Comparison of ENCODE assay signal across 11 cellular contexts in genomic region chr2:231679906-231680283, GRCh38. TPM values are rescaled to one million over a fixed set of nuclear protein-coding genes. Genes with fewer than 3 reads are reported as not detected.
DNase-seq lines count a peak whose midpoint lies in the region; ATAC-seq, FAIRE-seq and TF ChIP-seq lines count a peak whose summit lies in the region.
"Had no signal": no experiment of that assay in that cellular context is flagged by ENCODE, and none has a peak within 500 bp of the region (broad histone marks: within the 10 kb centered on the region; RNA-seq: fewer than 3 reads in every experiment).

No MANE protein-coding gene starts in this region.

- no peak for TF ChIP-seq RAD21 in HepG2 (CRISPR knock-in tag; IDR thresholded peaks at IDR 0.05)

- intact Hi-C loops in left ventricle myocardium superior (cut with micrococcal nuclease) (loop anchor here (5.0 kb wide), 1 partner anchor 37 kb away; no protein-coding TSS in a partner anchor), HepG2 (cut with micrococcal nuclease; ENCODE audit: unreplicated experiment) (loop anchor here (2.0 kb wide), 1 partner anchor 101 kb away; the partner anchor contains the start of gene PDE6D), transverse colon (cut with DNase I; ENCODE audit: low total_unique reads) (no loop called here), Right ventricle myocardium superior (cut with DNase I) (loop anchor here (2.0 kb wide), 1 partner anchor 35 kb away; no protein-coding TSS in a partner anchor)

- H3K27me3 ChIP-seq in cardiac muscle cell: no peaks in the 10 kb centered on the region
- H3K27me3 ChIP-seq in HepG2 (ENCODE audit: control insufficient read depth in 1 of 2, insufficient read depth in 2 of 2, low read length in 2 of 2): peaks cover 0 to 4% of the 10 kb centered on the region in 2 experiments; a peak in 1 of 5 replicates
- H3K27me3 ChIP-seq in transverse colon: no peaks in the 10 kb centered on the region
- H3K27me3 ChIP-seq: heart right ventricle had no signal

- ATAC-seq in left ventricle myocardium superior: no peak
- ATAC-seq in activated naive CD8-positive, alpha-beta T cell treated with anti-CD3 and anti-CD28 coated beads, Interleukin-2, amount 50 U/mL, for 24 hours: no peak
- ATAC-seq in HepG2: no peak
- no peak for ATAC-seq in GM21367 (IDR thresholded peaks at IDR 0.05; ENCODE audit: unreplicated experiment)
- no peak for ATAC-seq in HG03139 (IDR thresholded peaks at IDR 0.05; ENCODE audit: unreplicated experiment)
- ATAC-seq in Right ventricle myocardium superior (ENCODE audit: poor library complexity): no peak

- TF ChIP-seq EP300 in HepG2 (IDR thresholded peaks at IDR 0.05; ENCODE audit: low read depth in 2 of 2, low read length in 2 of 2): no peak
- TF ChIP-seq EP300 in HepG2 (CRISPR knock-in tag; IDR thresholded peaks at IDR 0.05; ENCODE audit: borderline replicate concordance): no peak
- no peak for TF ChIP-seq EP300 in transverse colon (IDR thresholded peaks at IDR 0.05; ENCODE audit: low read depth)

- peak overlapping the region; percentile 71 for H3K4me2 ChIP-seq in HepG2 (ENCODE audit: low read depth, low read length)

- POLR2A ChIA-PET in HepG2 (lab: Yijun Ruan, JAX): interaction anchor here (1.0 to 5.9 kb wide), 6 partner anchors 13 to 52 kb away, joined by 3 to 56 read pairs (median 18); partner anchors contain the start of gene PTMA

- no peaks in the 10 kb centered on the region for H3K9me3 Mint-ChIP-seq in activated naive CD8-positive, alpha-beta T cell treated with anti-CD3 and anti-CD28 coated beads, Interleukin-2, amount 50 U/mL, for 24 hours
- H3K9me3 Mint-ChIP-seq: activated naive CD8-positive, alpha-beta T cell treated with anti-CD3 and anti-CD28 coated beads, Interleukin-2, amount 10 ng/mL, durations not matched to agents 7 days and 5 days had no signal

- H3K27ac ChIP-seq in cardiac muscle cell: peak overlapping the region; percentile 84
- peak overlapping the region; percentile 98 for H3K27ac ChIP-seq in HepG2 (ENCODE audit: extremely low read length, insufficient read depth, low read length)
- peak overlapping the region; percentile 92 to 94 (median 92) for H3K27ac ChIP-seq in transverse colon

- H3K36me3 Mint-ChIP-seq in activated naive CD8-positive, alpha-beta T cell treated with anti-CD3 and anti-CD28 coated beads, Interleukin-2, amount 50 U/mL, for 24 hours (ENCODE audit: low read depth): no peaks in the 10 kb centered on the region
- H3K36me3 Mint-ChIP-seq: activated naive CD8-positive, alpha-beta T cell treated with anti-CD3 and anti-CD28 coated beads, Interleukin-2, amount 10 ng/mL, durations not matched to agents 7 days and 5 days had no signal

- H3K27me3 Mint-ChIP-seq in activated naive CD8-positive, alpha-beta T cell treated with anti-CD3 and anti-CD28 coated beads, Interleukin-2, amount 50 U/mL, for 24 hours: peaks cover 21% of the 10 kb centered on the region

- H3K4me1 Mint-ChIP-seq in activated naive CD8-positive, alpha-beta T cell treated with anti-CD3 and anti-CD28 coated beads, Interleukin-2, amount 50 U/mL, for 24 hours: peaks cover 13% of the 10 kb centered on the region

- H3K4me3 Mint-ChIP-seq in activated naive CD8-positive, alpha-beta T cell treated with anti-CD3 and anti-CD28 coated beads, Interleukin-2, amount 50 U/mL, for 24 hours: peak overlapping the region; percentile 42
- H3K4me3 Mint-ChIP-seq: activated naive CD8-positive, alpha-beta T cell treated with anti-CD3 and anti-CD28 coated beads, Interleukin-2, amount 10 ng/mL, durations not matched to agents 7 days and 5 days had no signal

- no peak overlapping the region for H2AFZ ChIP-seq in HepG2 (ENCODE audit: low read length)

- H3K4me1 ChIP-seq in cardiac muscle cell (ENCODE audit: low read depth): peaks cover 14% of the 10 kb centered on the region
- H3K4me1 ChIP-seq in HepG2 (ENCODE audit: insufficient read depth, low read length): peaks cover 57% of the 10 kb centered on the region
- H3K4me1 ChIP-seq in transverse colon: peaks cover 5 to 40% (median 22%) of the 10 kb centered on the region in 4 donors

- H4K20me1 ChIP-seq in HepG2 (ENCODE audit: insufficient read depth, low read length): no peaks in the 10 kb centered on the region

- no peak for TF ChIP-seq POLR2A in HepG2 (IDR thresholded peaks at IDR 0.05; ENCODE audit: insufficient read depth in 1 of 2, low read depth in 2 of 2, low read length in 2 of 2)
- no peak for TF ChIP-seq POLR2A in transverse colon (IDR thresholded peaks at IDR 0.05)

- TF ChIP-seq CTCF in cardiac muscle cell (IDR thresholded peaks at IDR 0.05; ENCODE audit: low read depth, low read length) (no peak), HepG2 (CRISPR knock-in tag; IDR thresholded peaks at IDR 0.05) (no peak), transverse colon (IDR thresholded peaks at IDR 0.05) (no peak)

- CTCF ChIA-PET in HepG2 (lab: Yijun Ruan, JAX; ENCODE audit: low intra/inter-chr PET ratio, low total read pairs): interaction anchor here (2.5 kb wide), 1 partner anchor 34 kb away, joined by 7 read pairs; no protein-coding TSS in a partner anchor

- no peaks in the 10 kb centered on the region for H3K79me2 ChIP-seq in HepG2 (ENCODE audit: insufficient read depth, low read length)

- H3K36me3 ChIP-seq in cardiac muscle cell (no peaks in the 10 kb centered on the region), HepG2 (replicated peaks in 1 of 2; ENCODE audit: control insufficient read depth in 1 of 2, insufficient read depth in 2 of 2, low read length in 2 of 2) (no peaks in the 10 kb centered on the region), transverse colon (no peaks in the 10 kb centered on the region)
- H3K36me3 ChIP-seq: heart right ventricle had no signal

- no peak overlapping the region for H3K4me3 ChIP-seq in cardiac muscle cell
- peak overlapping the region in 2 of 3 experiments; percentile 62 to 82; a peak in 3 of 6 replicates for H3K4me3 ChIP-seq in HepG2 (replicated peaks in 1 of 3; ENCODE audit: insufficient read depth in 1 of 3, low read depth in 2 of 3, low read length in 3 of 3)
- no peak overlapping the region for H3K4me3 ChIP-seq in transverse colon

- no peaks in the 10 kb centered on the region for H3K9me3 ChIP-seq in cardiac muscle cell (ENCODE audit: low read depth)
- no peaks in the 10 kb centered on the region for H3K9me3 ChIP-seq in HepG2 (ENCODE audit: low read length)
- H3K9me3 ChIP-seq in transverse colon: no peaks in the 10 kb centered on the region
- H3K9me3 ChIP-seq: heart right ventricle had no signal

- no peak for DNase-seq in cardiac muscle cell (ENCODE audit: low read depth in 1 of 2, low spot score in 1 of 2)
- no peak for DNase-seq in left ventricle myocardium superior
- no peak for DNase-seq in activated naive CD8-positive, alpha-beta T cell treated with anti-CD3 and anti-CD28 coated beads, Interleukin-2, amount 50 U/mL, for 24 hours
- no peak for DNase-seq in HepG2 (ENCODE audit: low spot score)
- no peak for DNase-seq in transverse colon
- no peak for DNase-seq in Right ventricle myocardium superior
- DNase-seq: activated naive CD8-positive, alpha-beta T cell treated with anti-CD3 and anti-CD28 coated beads, Interleukin-2, amount 10 ng/mL, durations not matched to agents 7 days and 5 days; MM.1S had no signal

- H3K9ac ChIP-seq in HepG2 (ENCODE audit: insufficient read depth, low read depth, low read length): peak overlapping the region; percentile 90

- no peak for FAIRE-seq in HepG2 (lab: Jason Lieb, UNC)

- WGBS in HepG2 (ENCODE audit: low lambda C conversion rate): 74% methylated on average over 11 of the region's 11 CpGs
- 76% methylated on average over 11 of the region's 11 CpGs; no CpG with 5 or more reads in 1 of the 2 donors for WGBS in transverse colon (ENCODE audit: low coverage in 1 of 2), 2 donors

- BruUV-seq in HepG2 (replicated peaks; lab: Mats Ljungman, UMichigan): no TSS peak

- in situ Hi-C loops in HepG2 (cut with HindIII; ENCODE audit: extremely low pct_ligation_motif_present, low pct_unique_long_range_greater_than_20kb) (loop anchor here (5.0 kb wide), 1 partner anchor 32 kb away; no protein-coding TSS in a partner anchor), transverse colon (cut with MboI; ENCODE audit: low pct_ligation_motif_present in 1 of 4, low pct_unique_long_range_greater_than_20kb in 1 of 4, low sequenced_read_pairs in 3 of 4) (loop anchor here in 3 of 4 donors (5.0 to 10.0 kb wide), 4 partner anchors 32 to 68 kb away; no protein-coding TSS in a partner anchor)

- no peak overlapping the region for H3K27ac Mint-ChIP-seq in activated naive CD8-positive, alpha-beta T cell treated with anti-CD3 and anti-CD28 coated beads, Interleukin-2, amount 50 U/mL, for 24 hours
- H3K27ac Mint-ChIP-seq: activated naive CD8-positive, alpha-beta T cell treated with anti-CD3 and anti-CD28 coated beads, Interleukin-2, amount 10 ng/mL, durations not matched to agents 7 days and 5 days had no signal

TF ChIP-seq in HepG2, 621 proteins besides CTCF, POLR2A, EP300 and RAD21 (continues in another document):
- TF ChIP-seq ZC3H4 (CRISPR knock-in tag; IDR thresholded peaks at IDR 0.05; ENCODE audit: borderline replicate concordance): 0 out of 2 replicates have a peak, but pooled peaks have one; percentile 52

RNA-seq across cellular contexts. Expression of gene PTMA, which starts 28.4 kb away (rescaled TPM):
- total RNA-seq in cardiac muscle cell (638 and 737 TPM in 2 replicates), left ventricle myocardium superior (207 TPM), HepG2 (2016; rRNA removed; fragmentation: Illumina TruSeq; extraction: Trizol) (1,086 and 1,212 TPM in 2 replicates), transverse colon (1,000 to 10,000 TPM in 1 of 4 donors, 100 to 1,000 TPM in 3; 478 to 1,487 (median 685) TPM), Right ventricle myocardium superior (195 TPM)
- polyA plus RNA-seq in cardiac muscle cell (750 and 774 TPM in 2 replicates), HepG2 (2011; rRNA removed) (174 and 190 TPM in 2 replicates)
- 383 and 429 TPM in 2 replicates for total RNA-seq in HepG2 (2016; cell fraction: cytosol; rRNA removed; fragmentation: Illumina TruSeq; extraction: Trizol; ENCODE audit: low read depth)
- 1,123 and 1,183 TPM in 2 replicates for total RNA-seq in HepG2 (2016; cell fraction: insoluble cytoplasmic fraction; rRNA removed; fragmentation: Illumina TruSeq; extraction: Trizol)
- 561 and 605 TPM in 2 replicates for total RNA-seq in HepG2 (2016; cell fraction: membrane; rRNA removed; fragmentation: Illumina TruSeq; extraction: Trizol)
- 429 and 440 TPM in 2 replicates for total RNA-seq in HepG2 (2016; cell fraction: nucleus; rRNA removed; fragmentation: Illumina TruSeq; extraction: Trizol)
- 192 and 196 TPM in 2 replicates for polyA plus RNA-seq in HepG2 (2011; cell fraction: cytosol; rRNA removed)
- polyA plus RNA-seq in HepG2 (2011; cell fraction: nucleus; rRNA removed): 112 and 149 TPM in 2 replicates
- polyA plus RNA-seq in HepG2 (2012): 399 and 565 TPM in 2 replicates
- polyA plus RNA-seq in HepG2 (2016; cell fraction: cytosol; fragmentation: Illumina TruSeq; extraction: Trizol; ENCODE audit: low read depth): 460 and 492 TPM in 2 replicates
- 2,053 and 2,108 TPM in 2 replicates for polyA plus RNA-seq in HepG2 (2016; cell fraction: insoluble cytoplasmic fraction; fragmentation: Illumina TruSeq; extraction: Trizol; ENCODE audit: low read depth)
- 673 and 705 TPM in 2 replicates for polyA plus RNA-seq in HepG2 (2016; cell fraction: membrane; fragmentation: Illumina TruSeq; extraction: Trizol; ENCODE audit: low read depth)
- 1,089 and 1,130 TPM in 2 replicates for polyA plus RNA-seq in HepG2 (2016; cell fraction: nucleus; fragmentation: Illumina TruSeq; extraction: Trizol; ENCODE audit: insufficient read depth, low read depth)
- polyA minus RNA-seq in HepG2 (2011; rRNA and poly(A)+ RNA removed; ENCODE audit: low replicate concordance): 146 and 188 TPM in 2 replicates
- 210 and 216 TPM in 2 replicates for polyA minus RNA-seq in HepG2 (2011; cell fraction: cytosol; rRNA and poly(A)+ RNA removed)
- polyA minus RNA-seq in HepG2 (2011; cell fraction: nucleus; rRNA and poly(A)+ RNA removed): 83.7 and 96.4 TPM in 2 replicates

Comparison
In these comparisons a context has a peak if more than half of its experiments do, and no peak if none do; other contexts are left out.
1. H3K4me3 ChIP-seq: peak in HepG2 (2 of 3); none in cardiac muscle cell (single experiment) and transverse colon (0 of 4).
2. Peak in every context shown above with its lines, with median percentiles within 50 percentile points of each other: H3K27ac ChIP-seq.